ENCODE assay signal across 27 cellular contexts in the genomic region with DNA sequence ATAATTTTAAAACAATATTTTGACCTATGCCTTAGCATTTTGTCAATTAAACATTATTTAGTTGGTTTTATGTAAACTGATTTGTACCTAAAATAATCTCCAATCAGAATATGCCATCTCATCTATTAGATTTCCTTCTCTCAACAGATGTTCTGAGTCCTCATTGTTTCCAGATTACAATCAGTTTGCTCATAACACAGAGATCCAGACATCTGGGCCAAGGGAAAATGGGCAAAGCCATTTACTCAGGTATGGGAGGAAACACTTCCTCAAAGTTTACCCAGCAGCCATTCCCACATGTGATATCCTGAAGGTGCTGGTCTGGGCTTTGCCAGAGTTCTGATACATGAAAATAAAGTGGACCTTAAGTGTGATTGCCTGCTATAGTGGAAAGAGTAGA.
"Had no signal": no experiment of that assay in that cellular context is flagged by ENCODE, and none has a peak within 500 bp of the region (broad histone marks: within the 10 kb centered on the region; RNA-seq: fewer than 3 reads in every experiment).

No MANE protein-coding gene starts in this region.

- H3K4me1 ChIP-seq: body of pancreas, vagina had no signal

- DNase-seq: activated CD4-positive, alpha-beta T cell treated with anti-CD3 and anti-CD28 coated beads for 1 hour; activated CD4-positive, alpha-beta T cell treated with anti-CD3 and anti-CD28 coated beads, Interleukin-2, amount 10 ng/mL, durations not matched to agents 7 days and 5 days; activated CD8-positive, alpha-beta T cell treated with anti-CD3 and anti-CD28 coated beads for 36 hours; activated naive CD4-positive, alpha-beta T cell; activated T-cell treated with anti-CD3 and anti-CD28 coated beads, Interleukin-2, amount 50 U/mL, for 72 hours; anterior cingulate cortex; body of pancreas; dorsolateral prefrontal cortex; effector memory CD4-positive, alpha-beta T cell; glutamatergic neuron; left ventricle myocardium inferior; mucosa of descending colon; stimulated activated CD4-positive, alpha-beta T cell treated with anti-CD3 and anti-CD28 coated beads, Interleukin-12 subunit alpha, Interleukin-12 subunit beta, amount 100 ng/mL, for 4 hours; stimulated activated CD4-positive, alpha-beta T cell treated with anti-CD3 and anti-CD28 coated beads, Interleukin-4, amount 100 ng/mL, for 24 hours; T-helper 2 cell had no signal

- H3K9me3 ChIP-seq: body of pancreas, left ventricle myocardium inferior, mucosa of descending colon, thoracic aorta, vagina had no signal

- H3K4me3 ChIP-seq: body of pancreas, coronary artery, dorsolateral prefrontal cortex, left ventricle myocardium inferior, lung, mucosa of descending colon, skin epidermis, thoracic aorta, vagina had no signal

- H3K27ac ChIP-seq: body of pancreas, coronary artery, dorsolateral prefrontal cortex, left ventricle myocardium inferior, skin epidermis, thoracic aorta, vagina had no signal

- FAIRE-seq: frontal cortex, islet of Langerhans had no signal

- H3K27me3 ChIP-seq: body of pancreas, vagina had no signal

- H3K36me3 ChIP-seq: left ventricle myocardium inferior, thoracic aorta, vagina had no signal

- ATAC-seq: activated CD8-positive, alpha-beta T cell treated with anti-CD3 and anti-CD28 coated beads for 36 hours; activated naive CD4-positive, alpha-beta T cell treated with anti-CD3 and anti-CD28 coated beads, Interleukin-2, amount 50 U/mL, for 72 hours; activated T-cell treated with anti-CD3 and anti-CD28 coated beads, Interleukin-2, amount 50 U/mL, for 72 hours; body of pancreas; mucosa of descending colon; natural killer cell treated with Interleukin-12 subunit alpha and Interleukin-12 subunit beta and Interleukin-15 and Interleukin-18, amount 100 ng/mL, for 72 hours; sciatic nerve; stimulated activated effector memory CD8-positive, alpha-beta T cell treated with anti-CD3 and anti-CD28 coated beads, Interleukin-12 subunit alpha, Interleukin-12 subunit beta, amount 100 ng/mL, for 72 hours; WTC11 had no signal
